Comparison of ENCODE assay signal across 18 cellular contexts in the genomic region with DNA sequence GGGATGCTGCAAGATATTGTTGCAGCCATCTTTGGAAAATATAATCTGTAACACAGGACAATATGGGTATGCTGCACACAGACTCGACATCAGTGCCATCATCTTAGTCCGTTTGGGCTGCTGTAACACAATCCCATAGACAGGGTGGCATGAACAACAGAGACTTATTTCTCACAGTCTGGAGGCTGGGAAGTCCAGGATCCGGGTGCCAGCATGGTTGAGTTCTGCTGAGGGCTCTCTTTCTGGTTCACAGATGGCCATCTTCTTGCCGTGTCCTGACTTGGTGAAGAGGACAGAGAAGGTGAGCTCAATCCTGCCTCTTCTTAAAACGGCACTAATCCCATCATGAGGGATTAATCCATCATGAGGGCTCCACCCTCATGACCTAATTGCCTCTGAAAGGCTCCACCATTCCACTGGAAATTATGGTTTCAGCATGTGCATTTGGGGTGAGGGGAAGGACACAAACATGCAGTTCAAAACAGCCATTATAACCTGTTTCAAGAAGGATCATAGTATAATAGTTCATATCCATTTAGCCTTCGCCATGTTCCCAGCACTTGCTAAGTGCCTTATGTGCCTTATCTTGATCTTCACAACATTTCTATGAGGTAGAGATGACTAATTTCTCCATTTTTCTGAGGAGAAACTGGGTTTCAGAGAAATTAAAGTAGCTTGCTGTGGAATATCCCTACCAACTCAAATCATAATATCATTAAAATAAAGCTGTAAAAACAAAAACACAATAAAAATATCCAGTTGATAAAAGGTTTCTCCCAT. TPM values are rescaled to one million over a fixed set of nuclear protein-coding genes. Genes with fewer than 3 reads are reported as not detected.
DNase-seq lines count a peak whose midpoint lies in the region; FAIRE-seq and TF ChIP-seq lines count a peak whose summit lies in the region.
"Had no signal": no experiment of that assay in that cellular context is flagged by ENCODE, and none has a peak within 500 bp of the region (broad histone marks: within the 10 kb centered on the region; RNA-seq: fewer than 3 reads in every experiment).

No MANE protein-coding gene starts in this region.

- H4K20me1 ChIP-seq in astrocyte (ENCODE audit: insufficient read depth, low read length), result no peaks in the 10 kb centered on the region

- TF ChIP-seq CTCF in astrocyte (IDR thresholded peaks at IDR 0.05; ENCODE audit: insufficient read depth, low read depth, low read length), result no peak

- H3K4me3 ChIP-seq in astrocyte (ENCODE audit: insufficient read depth, low read depth, low read length), result no peak overlapping the region
- H3K4me3 ChIP-seq: GM12878, GM23248 had no signal

- H2AFZ ChIP-seq in astrocyte (ENCODE audit: low read depth, low read length), result no peak overlapping the region
- H2AFZ ChIP-seq: GM23248 had no signal

- H3K27ac ChIP-seq in astrocyte (ENCODE audit: low read depth, low read length), result no peak overlapping the region
- H3K27ac ChIP-seq: C4-2B, GM23248 had no signal

- no peak overlapping the region for H3K4me3 Mint-ChIP-seq in astrocyte (ENCODE audit: unreplicated experiment)
- H3K4me3 Mint-ChIP-seq: B cell; CD4-positive, alpha-beta memory T cell; IgD-negative memory B cell had no signal

- H3K4me1 ChIP-seq in astrocyte (ENCODE audit: insufficient read depth, low read length), result peaks cover 8% of the 10 kb centered on the region

- H3K36me3 Mint-ChIP-seq in astrocyte (ENCODE audit: low read depth, unreplicated experiment), result no peaks in the 10 kb centered on the region
- H3K36me3 Mint-ChIP-seq: CD4-positive, alpha-beta memory T cell; IgD-negative memory B cell had no signal

- no peaks in the 10 kb centered on the region for H3K27me3 ChIP-seq in astrocyte (ENCODE audit: insufficient read depth, low read length)

- H3K36me3 ChIP-seq in astrocyte (ENCODE audit: insufficient read depth, low read length), result no peaks in the 10 kb centered on the region

- H3K9me3 Mint-ChIP-seq in astrocyte (ENCODE audit: unreplicated experiment), result peaks cover 2% of the 10 kb centered on the region
- H3K9me3 Mint-ChIP-seq: IgD-negative memory B cell had no signal

- no peak overlapping the region for H3K9ac ChIP-seq in astrocyte (ENCODE audit: low read length)
- H3K9ac ChIP-seq: GM23248 had no signal

- no peaks in the 10 kb centered on the region for H3K79me2 ChIP-seq in astrocyte (ENCODE audit: insufficient read depth, low read length)

- H3K9me3 ChIP-seq in astrocyte (ENCODE audit: insufficient read depth, low read depth, low read length), result no peaks in the 10 kb centered on the region

- FAIRE-seq in astrocyte (lab: Jason Lieb, UNC), result no peak
- FAIRE-seq: D721Med, GM12878, GM18507 had no signal

- peak; percentile 8 for DNase-seq in ELR (ENCODE audit: low read depth)
- peak; percentile 57 to 76 for DNase-seq in NCI-H524 (lab: John Stamatoyannopoulos, UW)
- DNase-seq in astrocyte (ENCODE audit: low read depth), result peak; percentile 6
- DNase-seq in renal cortical epithelial cell (ENCODE audit: low read depth), result peak; percentile 35
- DNase-seq in NCI-H128 (lab: John Stamatoyannopoulos, UW; ENCODE audit: unreplicated experiment), result no peak
- DNase-seq in activated T-cell treated with anti-CD3 and anti-CD28 coated beads, Interleukin-2, amount 50 U/mL, for 48 hours, result no peak
- DNase-seq in kidney glomerular epithelial cell (lab: John Stamatoyannopoulos, UW), result no peak
- DNase-seq: CD4-positive, alpha-beta memory T cell; DMS153; DMS79 treated with DMSO at 0.1 percent for 48 hours; GM23248; H7 had no signal

- peaks cover 7% of the 10 kb centered on the region for H3K4me1 Mint-ChIP-seq in astrocyte (ENCODE audit: low read depth, unreplicated experiment)
- H3K4me1 Mint-ChIP-seq: B cell; CD4-positive, alpha-beta memory T cell had no signal

- no peak overlapping the region for H3K27ac Mint-ChIP-seq in astrocyte (ENCODE audit: unreplicated experiment)
- H3K27ac Mint-ChIP-seq: B cell; CD4-positive, alpha-beta memory T cell; IgD-negative memory B cell had no signal

- no peak overlapping the region for H3K4me2 ChIP-seq in astrocyte (ENCODE audit: low read length)

- no peaks in the 10 kb centered on the region for H3K27me3 Mint-ChIP-seq in astrocyte (ENCODE audit: low read depth, unreplicated experiment)

RNA-seq across cellular contexts. Expression of gene SPP1, which starts 27.9 kb away (rescaled TPM):
- 153 and 217 TPM in 2 replicates for total RNA-seq in astrocyte
- total RNA-seq in renal cortical epithelial cell, result 723 and 3,280 TPM in 2 replicates
- total RNA-seq: B cell had no signal

RNA-seq across cellular contexts. Expression of gene PKD2, which starts 59.9 kb away (rescaled TPM):
- total RNA-seq in astrocyte (19.7 TPM in 2 replicates), renal cortical epithelial cell (29.2 and 189 TPM in 2 replicates)

Comparison
In these comparisons a context has a peak if more than half of its experiments do, and no peak if none do; other contexts are left out.
1. DNase-seq: peak in ELR (single experiment), NCI-H524 (2 of 2), astrocyte (single experiment) and renal cortical epithelial cell (single experiment); none in NCI-H128 (single experiment), activated T-cell treated with anti-CD3 and anti-CD28 coated beads, Interleukin-2, amount 50 U/mL, for 48 hours (0 of 2) and kidney glomerular epithelial cell (single experiment).